In the genomic region with DNA sequence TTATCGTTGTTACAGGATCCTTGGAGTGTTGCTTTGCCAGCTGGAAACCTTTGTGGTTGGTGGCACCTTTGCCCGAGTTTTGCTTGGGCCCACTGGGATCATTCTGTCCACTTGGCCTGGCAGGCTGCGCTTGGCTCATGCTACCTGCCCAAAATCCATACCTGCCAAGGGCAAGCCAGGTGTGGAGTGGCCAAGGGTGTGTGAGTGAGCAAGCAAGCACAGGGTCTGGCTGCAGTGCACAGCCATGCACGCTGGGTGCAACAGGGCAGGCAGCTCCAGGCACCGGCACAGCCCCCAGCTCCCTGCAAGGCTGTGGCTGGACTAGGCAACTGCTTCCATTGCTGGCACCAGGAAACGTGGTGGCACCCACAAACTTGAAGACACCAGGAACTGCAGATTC, we compare ENCODE assay signal across 30 cellular contexts.
"Had no signal": no experiment of that assay in that cellular context is flagged by ENCODE, and none has a peak within 500 bp of the region (broad histone marks: within the 10 kb centered on the region; RNA-seq: fewer than 3 reads in every experiment).

No MANE protein-coding gene starts in this region.

- H3K27me3 ChIP-seq: brain microvascular endothelial cell, cardiac muscle cell, MG63, Peyer's patch, SJSA1 had no signal

- H3K27ac ChIP-seq: brain microvascular endothelial cell, cardiac muscle cell, Peyer's patch, RWPE1, SJSA1 had no signal

- ATAC-seq: activated CD8-positive, alpha-beta memory T cell treated with anti-CD3 and anti-CD28 coated beads, Interleukin-2, amount 10 ng/mL, durations not matched to agents 7 days and 5 days; activated T-helper 17 cell treated with anti-CD3 and anti-CD28 coated beads, Interleukin-2, amount 50 U/mL, for 72 hours; SK-N-SH treated with all-trans-retinoic acid at 6 μM for 48 hours; WTC11 had no signal

- H3K36me3 ChIP-seq: brain microvascular endothelial cell, cardiac muscle cell, MG63, Peyer's patch, SJSA1 had no signal

- H3K4me3 ChIP-seq: cardiac muscle cell, MG63, Peyer's patch, SJSA1 had no signal

- DNase-seq: activated CD4-positive, alpha-beta T cell treated with anti-CD3 and anti-CD28 coated beads for 48 hours; activated CD4-positive, alpha-beta T cell treated with anti-CD3 and anti-CD28 coated beads, Interleukin-2, amount 50 U/mL, for 48 hours; activated CD4-positive, CD25-positive, alpha-beta regulatory T cell treated with anti-CD3 and anti-CD28 coated beads, Interleukin-2, amount 50 U/mL, for 72 hours; activated CD8-positive, alpha-beta memory T cell treated with anti-CD3 and anti-CD28 coated beads, Interleukin-2, amount 10 ng/mL, durations not matched to agents 7 days and 5 days; activated gamma-delta T cell; activated naive CD4-positive, alpha-beta T cell treated with anti-CD3 and anti-CD28 coated beads for 36 hours; activated naive CD8-positive, alpha-beta T cell treated with anti-CD3 and anti-CD28 coated beads for 36 hours; activated T-cell treated with anti-CD3 and anti-CD28 coated beads for 4 hours; activated T-cell treated with anti-CD3 and anti-CD28 coated beads, Interleukin-2, amount 50 U/mL, for 48 hours; brain microvascular endothelial cell; KG1; MG63; MV-4-11; NCI-H1092 treated with DMSO at 0.1 percent for 48 hours; NCI-H1417 treated with DMSO at 0.1 percent for 48 hours; NCI-H1694 treated with DMSO at 0.1 percent for 48 hours; NCI-H2029 treated with DMSO at 0.1 percent for 48 hours; NCI-H345; NCI-H510A treated with DMSO at 0.1 percent for 48 hours; NCI-H69; NK-92 treated with Interleukin-12 subunit alpha and Interleukin-12 subunit beta, amount 100 ng/mL, for 24 hours; OCI-M1; Peyer's patch; SHP77 had no signal

- H3K9me3 ChIP-seq: Peyer's patch, SJSA1 had no signal

- H3K4me1 ChIP-seq: Peyer's patch, SJSA1 had no signal
